In the genomic region with DNA sequence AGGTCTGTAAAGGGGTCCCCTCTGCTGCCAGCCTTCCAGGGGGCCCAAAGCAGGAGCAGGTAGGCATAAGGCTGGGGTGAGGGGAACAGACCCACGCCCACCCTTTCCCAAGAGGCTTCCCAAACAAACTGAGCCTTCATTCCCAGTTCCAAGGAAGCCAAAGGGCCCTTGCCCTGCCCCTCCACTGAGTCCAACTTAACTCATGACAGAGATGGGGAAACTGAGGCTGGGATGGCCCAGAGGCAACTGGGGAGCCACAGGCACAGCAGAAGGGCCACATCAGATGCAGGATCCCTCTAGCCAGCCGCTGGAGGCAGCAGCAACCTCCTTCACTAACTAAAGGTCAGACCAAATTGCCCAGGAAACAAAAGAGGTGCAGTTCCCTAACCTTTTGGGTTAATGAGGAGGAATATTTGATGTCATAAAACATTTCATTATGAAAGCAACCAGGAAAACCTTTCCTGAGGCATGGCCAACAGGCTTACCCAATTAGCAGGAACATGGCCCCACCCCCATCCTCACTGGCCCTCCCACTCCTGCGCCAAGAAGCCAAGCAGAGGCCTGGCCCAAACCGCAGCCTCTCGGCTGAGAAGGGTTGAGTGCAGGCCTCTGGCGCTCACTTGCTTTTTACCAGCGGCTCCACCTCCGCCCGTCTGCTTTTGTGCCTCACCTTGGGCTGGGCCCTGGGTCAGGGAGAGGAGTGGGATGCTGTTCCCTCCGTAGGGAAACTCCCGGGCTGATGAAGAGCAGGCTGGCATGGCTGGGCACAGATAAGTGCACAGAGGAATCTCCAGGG, we compare ENCODE assay signal across 19 cellular contexts.
DNase-seq lines count a peak whose midpoint lies in the region; ATAC-seq, FAIRE-seq and TF ChIP-seq lines count a peak whose summit lies in the region.
"Had no signal": no experiment of that assay in that cellular context is flagged by ENCODE, and none has a peak within 500 bp of the region (broad histone marks: within the 10 kb centered on the region; RNA-seq: fewer than 3 reads in every experiment).

No MANE protein-coding gene starts in this region.

- H3K36me3 Mint-ChIP-seq in chondrocyte (ENCODE audit: low read depth) (no peaks in the 10 kb centered on the region), mesothelial cell of epicardium (no peaks in the 10 kb centered on the region)
- H3K36me3 Mint-ChIP-seq: CD8-positive, alpha-beta memory T cell; stimulated activated naive B cell treated with anti-CD40 and anti-IgM and Interleukin-4, amounts not matched to agents 10 μg/mL and 1 μg/mL and 100 μg/mL, for 72 hours had no signal

- H3K4me1 ChIP-seq in right lobe of liver: no peaks in the 10 kb centered on the region
- H3K4me1 ChIP-seq in HepG2 (ENCODE audit: insufficient read depth, low read length): no peaks in the 10 kb centered on the region
- H3K4me1 ChIP-seq in mucosa of descending colon (ENCODE audit: low read depth): no peaks in the 10 kb centered on the region
- no peaks in the 10 kb centered on the region for H3K4me1 ChIP-seq in SJCRH30
- H3K4me1 ChIP-seq: parathyroid adenoma, upper lobe of left lung had no signal

- H3K4me2 ChIP-seq in HepG2 (ENCODE audit: low read depth, low read length): no peak overlapping the region
- H3K4me2 ChIP-seq: smooth muscle cell had no signal

- TF ChIP-seq EP300 in HepG2 (IDR thresholded peaks at IDR 0.05; ENCODE audit: low read depth in 2 of 2, low read length in 2 of 2) (no peak), HepG2 (CRISPR knock-in tag; IDR thresholded peaks at IDR 0.05; ENCODE audit: borderline replicate concordance) (no peak)

- H3K9me3 ChIP-seq in right lobe of liver (no peaks in the 10 kb centered on the region), HepG2 (ENCODE audit: low read length) (no peaks in the 10 kb centered on the region), mucosa of descending colon (no peaks in the 10 kb centered on the region), SJCRH30 (replicated peaks) (no peaks in the 10 kb centered on the region)
- H3K9me3 ChIP-seq: upper lobe of left lung had no signal

- POLR2A ChIA-PET in HepG2 (lab: Yijun Ruan, JAX): no interaction called here

- no peak overlapping the region for H2AFZ ChIP-seq in HepG2 (ENCODE audit: low read length)
- H2AFZ ChIP-seq: parathyroid adenoma had no signal

- H3K79me2 ChIP-seq in HepG2 (ENCODE audit: insufficient read depth, low read length): no peaks in the 10 kb centered on the region
- H3K79me2 ChIP-seq: parathyroid adenoma had no signal

- H3K27ac Mint-ChIP-seq in chondrocyte (ENCODE audit: unreplicated experiment) (no peak overlapping the region), mesothelial cell of epicardium (no peak overlapping the region)
- H3K27ac Mint-ChIP-seq: activated naive CD4-positive, alpha-beta T cell treated with anti-CD3 and anti-CD28 coated beads for 36 hours; CD8-positive, alpha-beta memory T cell; stimulated activated naive B cell treated with anti-CD40 and anti-IgM and Interleukin-4, amounts not matched to agents 10 μg/mL and 1 μg/mL and 100 μg/mL, for 72 hours had no signal

- BruUV-seq in HepG2 (replicated peaks; lab: Mats Ljungman, UMichigan): no TSS peak

- no peak overlapping the region for H3K4me3 ChIP-seq in right lobe of liver
- no peak overlapping the region for H3K4me3 ChIP-seq in HepG2 (replicated peaks in 1 of 3; ENCODE audit: insufficient read depth in 1 of 3, low read depth in 2 of 3, low read length in 3 of 3)
- no peak overlapping the region for H3K4me3 ChIP-seq in mucosa of descending colon
- no peak overlapping the region for H3K4me3 ChIP-seq in SJCRH30
- H3K4me3 ChIP-seq: GM12878, smooth muscle cell, upper lobe of left lung had no signal

- TF ChIP-seq RAD21 in HepG2 (CRISPR knock-in tag; IDR thresholded peaks at IDR 0.05): no peak

- H3K9ac ChIP-seq in HepG2 (ENCODE audit: insufficient read depth, low read depth, low read length): no peak overlapping the region
- H3K9ac ChIP-seq: parathyroid adenoma had no signal

- in situ Hi-C loops in HepG2 (cut with HindIII; ENCODE audit: extremely low pct_ligation_motif_present, low pct_unique_long_range_greater_than_20kb): no loop called here

- no peak for FAIRE-seq in HepG2 (lab: Jason Lieb, UNC)
- FAIRE-seq: GM12878 had no signal

- no peak overlapping the region for H3K4me3 Mint-ChIP-seq in chondrocyte (ENCODE audit: unreplicated experiment)
- no peak overlapping the region for H3K4me3 Mint-ChIP-seq in mesothelial cell of epicardium
- H3K4me3 Mint-ChIP-seq: activated naive CD4-positive, alpha-beta T cell treated with anti-CD3 and anti-CD28 coated beads for 36 hours; CD8-positive, alpha-beta memory T cell; stimulated activated naive B cell treated with anti-CD40 and anti-IgM and Interleukin-4, amounts not matched to agents 10 μg/mL and 1 μg/mL and 100 μg/mL, for 72 hours had no signal

- peaks cover 7% of the 10 kb centered on the region for H3K27me3 Mint-ChIP-seq in chondrocyte (ENCODE audit: low read depth)
- H3K27me3 Mint-ChIP-seq in mesothelial cell of epicardium (ENCODE audit: low read depth): no peaks in the 10 kb centered on the region
- H3K27me3 Mint-ChIP-seq: CD8-positive, alpha-beta memory T cell had no signal

- CTCF ChIA-PET in HepG2 (lab: Yijun Ruan, JAX; ENCODE audit: low intra/inter-chr PET ratio, low total read pairs): no interaction called here

- H3K9me3 Mint-ChIP-seq in chondrocyte (ENCODE audit: low read depth) (no peaks in the 10 kb centered on the region), mesothelial cell of epicardium (no peaks in the 10 kb centered on the region)
- H3K9me3 Mint-ChIP-seq: activated naive CD4-positive, alpha-beta T cell treated with anti-CD3 and anti-CD28 coated beads for 36 hours; CD8-positive, alpha-beta memory T cell had no signal

- DNase-seq in right lobe of liver (peak in 2 of 3 donors; percentile 23 to 43), HepG2 (ENCODE audit: low spot score) (no peak), chondrocyte (ENCODE audit: low spot score) (peak; percentile 56), mesothelial cell of epicardium (ENCODE audit: low spot score in 2 of 2, unreplicated experiment in 2 of 2) (peak; percentile 17 to 36), UCSD-AML1 (lab: John Stamatoyannopoulos, UW; ENCODE audit: unreplicated experiment) (no peak), mucosa of descending colon (no peak), SJCRH30 (no peak)
- no peak for DNase-seq in stimulated activated CD4-positive, alpha-beta T cell treated with anti-CD3 and anti-CD28 coated beads, Interleukin-15, amount 100 ng/mL, for 24 hours
- DNase-seq: activated naive CD4-positive, alpha-beta T cell treated with anti-CD3 and anti-CD28 coated beads for 36 hours; CD8-positive, alpha-beta memory T cell; glutamatergic neuron; NCI-H1105 treated with DMSO at 0.1 percent for 48 hours; NCI-H345; Right ventricle myocardium superior; stimulated activated naive B cell treated with anti-CD40 and anti-IgM and Interleukin-4, amounts not matched to agents 10 μg/mL and 1 μg/mL and 100 μg/mL, for 72 hours; upper lobe of left lung had no signal

- no peaks in the 10 kb centered on the region for H3K4me1 Mint-ChIP-seq in chondrocyte (ENCODE audit: low read depth)
- H3K4me1 Mint-ChIP-seq in mesothelial cell of epicardium: no peaks in the 10 kb centered on the region
- H3K4me1 Mint-ChIP-seq: CD8-positive, alpha-beta memory T cell had no signal

- 57% methylated on average over 2 of the region's 11 CpGs for WGBS in right lobe of liver (ENCODE audit: insufficient coverage, low coverage, low lambda C conversion rate, missing lambda C conversion rate)
- 16% methylated on average over 9 of the region's 11 CpGs for WGBS in HepG2 (ENCODE audit: low lambda C conversion rate)

- H3K27ac ChIP-seq in right lobe of liver (no peak overlapping the region), HepG2 (ENCODE audit: extremely low read length, insufficient read depth, low read length) (no peak overlapping the region), SJCRH30 (no peak overlapping the region)
- H3K27ac ChIP-seq: parathyroid adenoma, upper lobe of left lung had no signal

- no peak for TF ChIP-seq POLR2A in right lobe of liver (IDR thresholded peaks at IDR 0.05)
- TF ChIP-seq POLR2A in HepG2 (IDR thresholded peaks at IDR 0.05; ENCODE audit: insufficient read depth in 1 of 2, low read depth in 2 of 2, low read length in 2 of 2): no peak

- ATAC-seq in right lobe of liver (no peak), HepG2 (no peak), mucosa of descending colon (no peak)
- ATAC-seq: GM12878; stimulated activated naive B cell treated with anti-CD40 and anti-IgM and Interleukin-4, amounts not matched to agents 10 μg/mL and 1 μg/mL and 100 μg/mL, for 72 hours had no signal

- H3K36me3 ChIP-seq in right lobe of liver (no peaks in the 10 kb centered on the region), HepG2 (replicated peaks in 1 of 2; ENCODE audit: control insufficient read depth in 1 of 2, insufficient read depth in 2 of 2, low read length in 2 of 2) (no peaks in the 10 kb centered on the region), mucosa of descending colon (ENCODE audit: low read depth) (no peaks in the 10 kb centered on the region), SJCRH30 (no peaks in the 10 kb centered on the region)
- H3K36me3 ChIP-seq: upper lobe of left lung had no signal

- intact Hi-C loops in right lobe of liver (cut with DNase I) (no loop called here), HepG2 (cut with micrococcal nuclease; ENCODE audit: unreplicated experiment) (no loop called here), mucosa of descending colon (cut with DNase I, micrococcal nuclease) (no loop called here)

- H3K27me3 ChIP-seq in right lobe of liver (no peaks in the 10 kb centered on the region), HepG2 (ENCODE audit: control insufficient read depth in 1 of 2, insufficient read depth in 2 of 2, low read length in 2 of 2) (peaks cover 11 to 49% of the 10 kb centered on the region in 2 experiments), SJCRH30 (peaks cover 9% of the 10 kb centered on the region)
- H3K27me3 ChIP-seq: upper lobe of left lung had no signal

- no peaks in the 10 kb centered on the region for H4K20me1 ChIP-seq in HepG2 (ENCODE audit: insufficient read depth, low read length)

- TF ChIP-seq CTCF in right lobe of liver (IDR thresholded peaks at IDR 0.05): no peak
- no peak for TF ChIP-seq CTCF in HepG2 (CRISPR knock-in tag; IDR thresholded peaks at IDR 0.05)
- no peak for TF ChIP-seq CTCF in chondrocyte (IDR thresholded peaks at IDR 0.05)
- no peak for TF ChIP-seq CTCF in mesothelial cell of epicardium (IDR thresholded peaks at IDR 0.05; ENCODE audit: unreplicated experiment)
- no peak for TF ChIP-seq CTCF in mucosa of descending colon (IDR thresholded peaks at IDR 0.05)

TF ChIP-seq in HepG2, 621 proteins besides CTCF, POLR2A, EP300 and RAD21:
- TF ChIP-seq TFDP1 (CRISPR knock-in tag; IDR thresholded peaks at IDR 0.05; ENCODE audit: borderline replicate concordance) (no peak), ZNF672 (CRISPR knock-in tag; IDR thresholded peaks at IDR 0.05) (no peak)

Comparison
In these comparisons a context has a peak if more than half of its experiments do, and no peak if none do; other contexts are left out.
1. DNase-seq: peak in right lobe of liver (2 of 3), chondrocyte (single experiment) and mesothelial cell of epicardium (2 of 2); none in HepG2 (single experiment), stimulated activated CD4-positive, alpha-beta T cell treated with anti-CD3 and anti-CD28 coated beads, Interleukin-15, amount 100 ng/mL, for 24 hours (single experiment), UCSD-AML1 (single experiment), mucosa of descending colon (0 of 3) and SJCRH30 (0 of 2).